In the genomic region with DNA sequence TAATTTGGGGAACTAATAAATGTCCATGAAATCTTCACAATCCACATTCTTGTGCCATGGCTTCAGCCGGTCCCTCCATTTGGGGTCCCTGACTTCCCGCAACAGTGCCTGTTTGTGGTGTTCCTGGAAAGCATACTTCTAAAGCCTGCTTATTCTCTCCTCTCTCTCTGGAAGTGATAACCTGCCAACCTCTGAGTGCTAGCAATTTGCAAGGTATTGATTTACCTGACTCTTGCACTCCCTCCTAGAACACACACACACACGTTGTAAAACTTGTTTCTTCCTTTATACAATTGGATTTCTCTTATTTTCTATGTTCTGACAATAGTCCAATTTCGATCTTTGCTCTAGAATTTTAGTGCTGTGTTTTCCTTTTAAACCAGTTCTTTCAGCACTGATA, we compare ENCODE assay signal across 10 cellular contexts. TPM values are rescaled to one million over a fixed set of nuclear protein-coding genes. Genes with fewer than 3 reads are reported as not detected.
"Had no signal": no experiment of that assay in that cellular context is flagged by ENCODE, and none has a peak within 500 bp of the region (broad histone marks: within the 10 kb centered on the region; RNA-seq: fewer than 3 reads in every experiment).

No MANE protein-coding gene starts in this region.

- ATAC-seq: GM23338, HCT116, HepG2 had no signal

- H3K36me3 ChIP-seq: HAP-1 had no signal

- H3K4me1 ChIP-seq: HAP-1 had no signal

- H3K4me3 ChIP-seq: GM23338, HAP-1 had no signal

- H3K27ac ChIP-seq: HL-60 had no signal

- DNase-seq: H7, HFFc6, KBM-7 had no signal

- H3K9me3 ChIP-seq: HAP-1 had no signal

RNA-seq across cellular contexts. Expression of a gene that starts 58.5 kb away (rescaled TPM):
- total RNA-seq: H1, H7, HepG2, HFFc6, HT1080 had no signal
